Comparison of ENCODE assay signal across 9 cellular contexts in genomic region chr3:16467368-16467767, GRCh38. TPM values are rescaled to one million over a fixed set of nuclear protein-coding genes. Genes with fewer than 3 reads are reported as not detected.
DNase-seq lines count a peak whose midpoint lies in the region; ATAC-seq and TF ChIP-seq lines count a peak whose summit lies in the region.
"Had no signal": no experiment of that assay in that cellular context is flagged by ENCODE, and none has a peak within 500 bp of the region (broad histone marks: within the 10 kb centered on the region; RNA-seq: fewer than 3 reads in every experiment).

No MANE protein-coding gene starts in this region.

- H4K20me1 ChIP-seq in GM23248 (ENCODE audit: insufficient read depth) = no peaks in the 10 kb centered on the region

- DNase-seq in activated CD4-positive, alpha-beta T cell treated with anti-CD3 and anti-CD28 coated beads for 48 hours = peak; percentile 69
- DNase-seq in nephron progenitor cell (no peak), GM23248 (no peak), islet precursor cell (no peak), H7 (no peak)

- peak; percentile 88 for ATAC-seq in GM18505 (IDR thresholded peaks at IDR 0.05; ENCODE audit: unreplicated experiment)
- ATAC-seq in HG02623 (IDR thresholded peaks at IDR 0.05; ENCODE audit: unreplicated experiment) = peak; percentile 80
- no peak for ATAC-seq in gastroesophageal sphincter

- H3K27ac Mint-ChIP-seq in nephron progenitor cell = no peak overlapping the region

- no peak overlapping the region for H3K4me3 ChIP-seq in GM23248
- H3K4me3 ChIP-seq in gastroesophageal sphincter = no peak overlapping the region
- no peak overlapping the region for H3K4me3 ChIP-seq in H7 (ENCODE audit: insufficient read depth, low read depth, low read length)

- H3K9me3 ChIP-seq in GM23248 (ENCODE audit: low read depth) (no peaks in the 10 kb centered on the region), gastroesophageal sphincter (peaks cover 0 to 10% (median 0%) of the 10 kb centered on the region in 3 donors)

- H3K36me3 Mint-ChIP-seq in nephron progenitor cell (ENCODE audit: low read depth) = peaks cover 47% of the 10 kb centered on the region

- no peaks in the 10 kb centered on the region for H3K9me2 ChIP-seq in GM23248 (ENCODE audit: insufficient read depth)

- H3K4me1 Mint-ChIP-seq in nephron progenitor cell = peaks cover 52% of the 10 kb centered on the region
- H3K4me1 Mint-ChIP-seq: neural crest cell had no signal

- peak overlapping the region; percentile 58 for H3K4me3 Mint-ChIP-seq in nephron progenitor cell
- H3K4me3 Mint-ChIP-seq: neural crest cell had no signal

- in situ Hi-C loops in GM23248 (cut with MboI) = no loop called here

- H3K9ac ChIP-seq in GM23248 = no peak overlapping the region

- H3F3A ChIP-seq in GM23248 (ENCODE audit: insufficient read depth) = peaks cover 14% of the 10 kb centered on the region; the same call in 1 of the 2 replicates

- TF ChIP-seq EP300 in gastroesophageal sphincter (IDR thresholded peaks at IDR 0.05) = no peak

- WGBS in GM23248 (ENCODE audit: low coverage in 1 of 2, low lambda C conversion rate in 2 of 2, missing lambda C conversion rate in 2 of 2), 2 experiments = 93 to 95% methylated on average over 8 of the region's 9 CpGs
- WGBS in gastroesophageal sphincter (ENCODE audit: low coverage in 1 of 2), 2 donors = 83 to 85% methylated on average over 3 to 5 of the region's 9 CpGs

- H3K27me3 Mint-ChIP-seq in nephron progenitor cell (ENCODE audit: low read depth, poor library complexity) = peaks cover 13% of the 10 kb centered on the region

- TF ChIP-seq POLR2A in GM18505 (IDR thresholded peaks at IDR 0.05; ENCODE audit: borderline replicate concordance, extremely low read depth, insufficient read depth, insufficient read length) (no peak), gastroesophageal sphincter (IDR thresholded peaks at IDR 0.05) (no peak)

- no peak overlapping the region for H3K4me2 ChIP-seq in GM23248 (ENCODE audit: unreplicated experiment)

- TF ChIP-seq CTCF in nephron progenitor cell (IDR thresholded peaks at IDR 0.05) = no peak
- TF ChIP-seq CTCF in gastroesophageal sphincter (IDR thresholded peaks at IDR 0.05) = no peak

- H3K79me2 ChIP-seq in GM23248 (ENCODE audit: insufficient read depth) = peaks cover 89% of the 10 kb centered on the region

- no peak overlapping the region for H2AFZ ChIP-seq in GM23248

- H3K36me3 ChIP-seq in GM23248 (ENCODE audit: low read depth) = peaks cover 13% of the 10 kb centered on the region; the same call in 1 of the 2 replicates
- peaks cover 0 to 5% of the 10 kb centered on the region in 2 donors for H3K36me3 ChIP-seq in gastroesophageal sphincter
- no peaks in the 10 kb centered on the region for H3K36me3 ChIP-seq in H7 (replicated peaks; ENCODE audit: control insufficient read depth, insufficient read depth, low read length)

- H3K4me1 ChIP-seq in GM23248 (ENCODE audit: insufficient read depth) = peaks cover 10% of the 10 kb centered on the region
- H3K4me1 ChIP-seq in gastroesophageal sphincter = peaks cover 4 to 57% (median 9%) of the 10 kb centered on the region in 3 donors

- H3K27ac ChIP-seq in GM23248 (no peak overlapping the region), gastroesophageal sphincter (peak overlapping the region in 2 of 4 donors; percentile 7 to 54)

- H3K9me3 Mint-ChIP-seq in nephron progenitor cell = peaks cover 47% of the 10 kb centered on the region

- H3K27me3 ChIP-seq in GM23248 (replicated peaks; ENCODE audit: insufficient read depth) = no peaks in the 10 kb centered on the region
- H3K27me3 ChIP-seq in gastroesophageal sphincter = no peaks in the 10 kb centered on the region
- no peaks in the 10 kb centered on the region for H3K27me3 ChIP-seq in H7 (ENCODE audit: control insufficient read depth, insufficient read depth, low read length)

RNA-seq across cellular contexts. Expression of gene RFTN1, which starts 46.1 kb away (rescaled TPM):
- 62.3 and 77.7 TPM in 2 replicates for total RNA-seq in GM23248 (2014; rRNA removed; shearing (Covaris generic))
- 42.9 and 43.1 TPM in 2 replicates for polyA plus RNA-seq in GM23248 (2016; fragmentation: Nextera tagmentation; extraction: Ambion mirVana)
- total RNA-seq in gastroesophageal sphincter = 100 to 1,000 TPM in 1 of 4 donors, 10 to 100 TPM in 3; 30.6 to 110 (median 68.2) TPM
- total RNA-seq in H7 (2014; rRNA removed; shearing (Covaris generic)) = 0.81 and 0.90 TPM in 2 replicates

Comparison
In these comparisons a context has a peak if more than half of its experiments do, and no peak if none do; other contexts are left out.
1. RNA of gene RFTN1, which starts 46.1 kb away (total RNA-seq): 30.6 to 110 TPM in gastroesophageal sphincter and 62.3 to 77.7 TPM in GM23248; 0.81 to 0.90 TPM in H7; every median in the first group is over 10 times any median in the second.